1 cellular context compared by ENCODE assay signal in the genomic region with DNA sequence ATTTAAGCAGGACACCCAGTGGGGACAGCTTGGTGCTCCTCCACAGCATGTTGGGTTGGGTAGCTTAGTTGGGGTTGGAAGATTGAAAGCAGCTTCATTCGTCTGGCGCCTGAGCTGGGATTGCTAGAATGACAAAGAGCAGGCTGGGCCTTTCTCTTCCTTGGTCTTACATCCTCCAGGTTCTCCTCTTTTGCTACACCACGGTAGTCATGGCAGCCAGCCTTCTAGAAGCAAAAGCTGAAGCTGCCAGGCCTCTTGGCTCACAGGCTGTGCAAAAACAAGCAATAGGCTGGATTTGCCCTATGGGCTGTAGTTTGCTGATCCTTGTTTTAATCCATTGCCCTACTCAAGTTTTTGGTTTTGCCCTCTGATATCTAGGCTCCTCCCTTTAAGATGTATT.
TF ChIP-seq lines count a peak whose summit lies in the region.

No MANE protein-coding gene starts in this region.

TF ChIP-seq in HepG2, 621 proteins besides CTCF, POLR2A, EP300 and RAD21:
- TF ChIP-seq ZFX (CRISPR knock-in tag; IDR thresholded peaks at IDR 0.05; ENCODE audit: low read depth) (peak; percentile 31; the same call in 1 of the 2 replicates), RXRB (CRISPR knock-in tag; IDR thresholded peaks at IDR 0.05; ENCODE audit: borderline replicate concordance) (no peak), SPEN (CRISPR knock-in tag; IDR thresholded peaks at IDR 0.05; ENCODE audit: low read depth) (0 out of 2 replicates have a peak, but pooled peaks have one; percentile 22), SALL1 (CRISPR knock-in tag; IDR thresholded peaks at IDR 0.05) (0 out of 2 replicates have a peak, but pooled peaks have one; percentile 21)
